Comparison of ENCODE assay signal across 9 cellular contexts in the genomic region with DNA sequence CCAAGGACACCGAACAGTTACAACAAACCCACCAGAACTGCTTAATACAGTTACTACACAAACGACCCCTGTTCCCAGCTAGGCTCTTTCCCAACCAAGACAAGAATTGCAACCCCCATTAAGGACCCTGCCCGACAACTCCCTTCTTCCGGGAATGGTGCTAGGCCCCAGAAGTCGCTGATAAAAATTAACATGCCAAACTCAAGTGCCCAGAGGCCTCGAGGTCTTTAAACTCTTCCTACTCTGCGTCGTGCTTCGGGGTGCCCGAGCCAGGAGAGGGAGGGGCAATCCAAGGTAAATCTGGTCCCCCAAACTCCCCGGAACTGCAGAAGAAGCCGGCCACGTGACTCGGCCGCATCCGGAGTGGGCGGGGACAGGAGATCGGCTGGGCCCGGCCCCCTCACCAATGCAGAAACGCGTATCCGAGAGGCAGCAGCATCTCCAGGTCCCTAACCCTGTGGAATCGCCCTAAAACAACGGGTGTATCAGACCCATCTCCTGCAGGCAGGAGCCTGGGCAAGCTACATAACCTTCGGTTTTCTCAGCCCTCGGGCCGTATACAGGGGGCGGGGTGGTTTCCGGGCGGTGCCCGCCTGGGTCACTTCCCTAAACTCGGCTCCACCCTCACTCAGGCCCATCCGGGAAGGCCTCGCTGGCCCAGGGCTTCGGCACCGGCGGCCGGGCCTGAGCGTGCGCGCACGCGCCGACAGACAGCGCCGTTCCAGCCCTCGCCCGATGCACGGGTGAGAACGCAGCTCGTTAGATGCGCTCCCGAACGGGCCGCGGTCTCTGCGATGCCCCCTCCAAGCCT. TPM values are rescaled to one million over a fixed set of nuclear protein-coding genes. Genes with fewer than 3 reads are reported as not detected.
DNase-seq lines count a peak whose midpoint lies in the region; ATAC-seq, FAIRE-seq and TF ChIP-seq lines count a peak whose summit lies in the region.
"Had no signal": no experiment of that assay in that cellular context is flagged by ENCODE, and none has a peak within 500 bp of the region (broad histone marks: within the 10 kb centered on the region; RNA-seq: fewer than 3 reads in every experiment).

No MANE protein-coding gene starts in this region.

- H3K36me3 ChIP-seq in adrenal gland (replicated peaks in 1 of 2) (peaks cover 0 to 41% of the 10 kb centered on the region in 2 donors), prostate gland (peaks cover 8 to 26% of the 10 kb centered on the region in 2 donors)

- H3K4me1 ChIP-seq in adrenal gland (replicated peaks in 1 of 2) (peaks cover 21 to 34% of the 10 kb centered on the region in 2 donors), prostate gland (replicated peaks) (peaks cover 12% of the 10 kb centered on the region)

- peak; percentile 53 for FAIRE-seq in GM19239 (lab: Jason Lieb, UNC)
- FAIRE-seq: TTC549 had no signal

- in situ Hi-C loops in KBM-7 (cut with MboI; ENCODE audit: low pct_unique_long_range_greater_than_20kb, low sequenced_read_pairs), result no loop called here

- ATAC-seq in left ventricle myocardium superior, result peak; percentile 38

- no peaks in the 10 kb centered on the region for H3K27me3 ChIP-seq in adrenal gland
- no peaks in the 10 kb centered on the region for H3K27me3 ChIP-seq in prostate gland (replicated peaks; ENCODE audit: insufficient read depth)

- intact Hi-C loops in adrenal gland (cut with DNase I), result no loop called here
- intact Hi-C loops in left ventricle myocardium superior (cut with micrococcal nuclease), result no loop called here
- intact Hi-C loops in prostate gland (cut with DNase I), result loop anchor here (2.0 kb wide), 1 partner anchor 32 kb away; a partner anchor contains a TSS

- H3K27ac ChIP-seq in adrenal gland (peak overlapping the region; percentile 84 to 99 (median 90)), prostate gland (peak overlapping the region; percentile 94 to 96)

- TF ChIP-seq CTCF in adrenal gland (IDR thresholded peaks at IDR 0.05) (no peak), prostate gland (IDR thresholded peaks at IDR 0.05) (peak in 1 of 4 experiments; percentile 22)

- peak; percentile 59 to 69 for TF ChIP-seq POLR2A in adrenal gland (IDR thresholded peaks at IDR 0.05)
- TF ChIP-seq POLR2A in prostate gland (IDR thresholded peaks at IDR 0.05), result peak; percentile 75

- WGBS in adrenal gland, 4 donors, result 1 to 8% (median 4%) methylated on average over 9 to 57 of the region's 57 CpGs
- WGBS in prostate gland, result 2% methylated on average over 52 of the region's 57 CpGs

- H3K9me3 ChIP-seq in adrenal gland (replicated peaks in 1 of 3) (no peaks in the 10 kb centered on the region), prostate gland (no peaks in the 10 kb centered on the region)

- peak overlapping the region; percentile 86 to 100 (median 94) for H3K4me3 ChIP-seq in adrenal gland
- H3K4me3 ChIP-seq in prostate gland, result peak overlapping the region; percentile 99

- peak in 13 of 14 donors; percentile 45 to 91 (median 75) for DNase-seq in C1 segment of cervical spinal cord (lab: John Stamatoyannopoulos, UW)
- DNase-seq in GM19239 (ENCODE audit: insufficient read length, low spot score), result peak; percentile 75
- peak; percentile 83 for DNase-seq in KBM-7
- DNase-seq in T-helper 1 cell, result peak; percentile 73 to 88 (median 80)
- DNase-seq in adrenal gland, result peak; percentile 81 to 92 (median 88)
- peak; percentile 89 for DNase-seq in left ventricle myocardium superior
- DNase-seq in prostate gland (ENCODE audit: low spot score), result peak; percentile 84
- peak; percentile 89 for DNase-seq in ureter (ENCODE audit: low spot score)

RNA-seq across cellular contexts. Expression of a gene that starts 1.1 kb away (rescaled TPM):
- total RNA-seq in adrenal gland (100 to 1,000 TPM; 354 to 765 (median 614) TPM), left ventricle myocardium superior (334 TPM), prostate gland (100 to 1,000 TPM; 654 to 731 TPM), ureter (887 TPM)
- 100 to 1,000 TPM; 217 to 752 (median 376) TPM for polyA plus RNA-seq in adrenal gland

RNA-seq across cellular contexts. Expression of a gene that starts 3.3 kb away (rescaled TPM):
- total RNA-seq in adrenal gland, result 10 to 100 TPM; 17.5 to 53.7 (median 41.1) TPM
- 100 to 1,000 TPM in 2 of 3 donors, 10 to 100 TPM in 1; 16.1 to 147 (median 103) TPM for polyA plus RNA-seq in adrenal gland
- 37.8 TPM for total RNA-seq in left ventricle myocardium superior
- 10 to 100 TPM; 64.3 to 68.6 TPM for total RNA-seq in prostate gland
- 61.7 TPM for total RNA-seq in ureter

RNA-seq across cellular contexts. Expression of a gene that starts 15.7 kb away (rescaled TPM):
- total RNA-seq in adrenal gland (100 to 1,000 TPM in 2 of 8 donors, 10 to 100 TPM in 6; 34.4 to 111 (median 63.6) TPM), left ventricle myocardium superior (95.2 TPM), prostate gland (10 to 100 TPM; 40.0 to 84.5 TPM), ureter (60.0 TPM)
- polyA plus RNA-seq in adrenal gland, result 100 to 1,000 TPM in 1 of 3 donors, 10 to 100 TPM in 2; 20.3 to 156 (median 92.9) TPM

RNA-seq across cellular contexts. Expression of a gene that starts 22.7 kb away (rescaled TPM):
- total RNA-seq in adrenal gland (1 to 10 TPM in 3 of 8 donors, under 1 TPM in 3, not detected in 2; 0.28 to 3.4 (median 0.94) TPM), left ventricle myocardium superior (1.1 TPM), prostate gland (1 to 10 TPM; 1.3 to 1.8 TPM), ureter (5.7 TPM)
- 1 to 10 TPM in 2 of 3 donors, under 1 TPM in 1; 0.88 to 4.8 (median 2.9) TPM for polyA plus RNA-seq in adrenal gland

RNA-seq across cellular contexts. Expression of a gene that starts 23.1 kb away (rescaled TPM):
- total RNA-seq in adrenal gland (1 to 10 TPM in 1 of 8 donors, under 1 TPM in 4, not detected in 3; 0.25 to 1.2 (median 0.43) TPM), left ventricle myocardium superior (not detected), prostate gland (under 1 TPM in 1 of 2 donors, not detected in 1; 0.91 TPM), ureter (2.6 TPM)
- polyA plus RNA-seq in adrenal gland, result 1 to 10 TPM in 1 of 3 donors, under 1 TPM in 2; 0.11 to 1.1 (median 0.61) TPM

Comparison
In these comparisons a context has a peak if more than half of its experiments do, and no peak if none do; other contexts are left out.
1. Peak in every context shown above with its lines: DNase-seq, ATAC-seq, H3K4me3 ChIP-seq and H3K27ac ChIP-seq.